ENCODE assay signal across 1 cellular context in the genomic region with DNA sequence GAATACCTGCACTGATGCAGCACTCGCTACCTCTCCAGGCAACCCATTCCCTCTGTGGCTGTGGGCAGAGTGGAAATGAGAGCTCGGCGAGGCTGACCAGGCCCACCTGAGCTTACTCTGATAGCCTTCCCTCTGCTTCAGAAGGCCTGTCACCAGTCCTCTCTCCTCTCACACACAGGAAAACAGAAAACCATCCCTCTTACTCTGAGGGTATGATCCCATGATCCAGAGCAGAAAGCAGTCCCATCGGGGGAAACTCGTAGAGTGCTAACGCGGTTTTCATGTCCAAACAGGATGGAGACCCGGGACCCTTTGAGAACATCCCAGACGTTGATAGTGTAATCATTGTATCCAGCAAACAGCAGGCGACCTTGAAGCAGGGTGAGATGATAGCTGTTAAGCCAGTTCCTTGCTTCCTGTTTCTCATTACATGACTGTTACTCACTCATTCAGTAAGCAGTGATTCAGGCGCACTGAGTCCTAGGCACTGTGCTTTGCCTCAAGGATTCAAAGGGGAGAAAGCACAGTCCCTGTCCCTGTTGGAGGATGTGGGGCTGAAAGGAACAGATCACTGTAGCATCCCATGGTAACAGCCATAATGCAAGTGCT.
TF ChIP-seq lines count a peak whose summit lies in the region.

No MANE protein-coding gene starts in this region.

TF ChIP-seq in K562, 482 proteins besides CTCF, POLR2A, EP300 and RAD21 (continued from another document):
- 0 out of 2 replicates have a peak, but pooled peaks have one; percentile 22 for TF ChIP-seq ATF3 (IDR thresholded peaks at IDR 0.05)
- TF ChIP-seq ATF3 (CRISPR knock-in tag; conservative IDR thresholded peaks at IDR 0.05), result no peak
- 0 out of 2 replicates have a peak, but pooled peaks have one; percentile 9 for TF ChIP-seq SPI1 (IDR thresholded peaks at IDR 0.05; ENCODE audit: borderline replicate concordance, low read depth, low read length)
- TF ChIP-seq ZNF24 (IDR thresholded peaks at IDR 0.05), result peak; percentile 52
